10 cellular contexts compared by ENCODE assay signal in genomic region chr6:156773935-156774871, GRCh38. TPM values are rescaled to one million over a fixed set of nuclear protein-coding genes. Genes with fewer than 3 reads are reported as not detected.
DNase-seq lines count a peak whose midpoint lies in the region; ATAC-seq, FAIRE-seq and TF ChIP-seq lines count a peak whose summit lies in the region.
"Had no signal": no experiment of that assay in that cellular context is flagged by ENCODE, and none has a peak within 500 bp of the region (broad histone marks: within the 10 kb centered on the region; RNA-seq: fewer than 3 reads in every experiment).

No MANE protein-coding gene starts in this region.

- H3K4me1 Mint-ChIP-seq in stimulated activated naive CD8-positive, alpha-beta T cell treated with anti-CD3 and anti-CD28 coated beads, Interleukin-15, amount 100 ng/mL, for 72 hours = peaks cover 28% of the 10 kb centered on the region
- peaks cover 22% of the 10 kb centered on the region for H3K4me1 Mint-ChIP-seq in endothelial cell (ENCODE audit: unreplicated experiment)

- peaks cover 17% of the 10 kb centered on the region; the same call in 1 of the 2 replicates for H3K79me2 ChIP-seq in OCI-LY7 (ENCODE audit: insufficient read depth, low read depth, low read length)

- H3K27ac ChIP-seq in OCI-LY7 (ENCODE audit: low read depth, low read length, poor library complexity, severe bottlenecking) = no peak overlapping the region
- H3K27ac ChIP-seq: parathyroid adenoma had no signal

- H4K20me1 ChIP-seq in OCI-LY7 (ENCODE audit: insufficient read depth, low read length) = no peaks in the 10 kb centered on the region

- peak overlapping the region; percentile 7 for H3K4me3 ChIP-seq in OCI-LY7 (ENCODE audit: low read depth, low read length, poor library complexity, severe bottlenecking)

- POLR2A ChIA-PET in OCI-LY7 (lab: Charles Lee) = interaction anchor here (1.1 kb wide), 1 partner anchor 21 kb away, joined by 4 read pairs; no protein-coding TSS in a partner anchor

- CTCF ChIA-PET in OCI-LY7 (lab: Charles Lee; ENCODE audit: unreplicated experiment) = no interaction called here

- FAIRE-seq in GM19239 (lab: Jason Lieb, UNC) = peak; percentile 57

- no peak for TF ChIP-seq CTCF in OCI-LY7 (conservative IDR thresholded peaks at IDR 0.05; ENCODE audit: low read length)
- TF ChIP-seq CTCF in endothelial cell (IDR thresholded peaks at IDR 0.05; ENCODE audit: unreplicated experiment) = no peak

- no peaks in the 10 kb centered on the region for H3K9me2 ChIP-seq in OCI-LY7 (ENCODE audit: insufficient read depth, low read length)

- peak overlapping the region; percentile 34 to 43 for H3K4me3 Mint-ChIP-seq in stimulated activated naive CD8-positive, alpha-beta T cell treated with anti-CD3 and anti-CD28 coated beads, Interleukin-15, amount 100 ng/mL, for 72 hours
- no peak overlapping the region for H3K4me3 Mint-ChIP-seq in endothelial cell (ENCODE audit: unreplicated experiment)

- H3K4me1 ChIP-seq in OCI-LY7 (ENCODE audit: insufficient read depth, low read length, poor library complexity, severe bottlenecking) = peaks cover 38% of the 10 kb centered on the region
- H3K4me1 ChIP-seq: parathyroid adenoma had no signal

- intact Hi-C loops in OCI-LY7 (cut with micrococcal nuclease; ENCODE audit: unreplicated experiment) = no loop called here

- H2AFZ ChIP-seq in OCI-LY7 (ENCODE audit: low read length) = no peak overlapping the region

- DNase-seq in GM19239 (ENCODE audit: insufficient read length, low spot score) (no peak), OCI-LY7 (ENCODE audit: low spot score) (no peak), glomerular visceral epithelial cell (ENCODE audit: extremely low spot score) (peak; percentile 43), endothelial cell (ENCODE audit: low spot score) (no peak), SIG-M5 treated with dmso at 0.1 percent for 504 hours (lab: John Stamatoyannopoulos, UW; ENCODE audit: unreplicated experiment) (no peak), DMS53 (lab: John Stamatoyannopoulos, UW) (no peak), NCI-H187 treated with DMSO at 0.1 percent for 48 hours (lab: John Stamatoyannopoulos, UW) (no peak)
- DNase-seq in stimulated activated naive CD8-positive, alpha-beta T cell treated with anti-CD3 and anti-CD28 coated beads, Interleukin-15, amount 100 ng/mL, for 72 hours = no peak
- DNase-seq: amniotic stem cell had no signal

- peak overlapping the region; percentile 80 for H3K4me2 ChIP-seq in OCI-LY7 (ENCODE audit: low read length)

- no peaks in the 10 kb centered on the region for H3K27me3 Mint-ChIP-seq in stimulated activated naive CD8-positive, alpha-beta T cell treated with anti-CD3 and anti-CD28 coated beads, Interleukin-15, amount 100 ng/mL, for 72 hours
- H3K27me3 Mint-ChIP-seq in endothelial cell (ENCODE audit: unreplicated experiment) = peaks cover 14% of the 10 kb centered on the region

- no peaks in the 10 kb centered on the region for H3K9me3 ChIP-seq in OCI-LY7 (ENCODE audit: low read length)

- H3K36me3 Mint-ChIP-seq in endothelial cell (ENCODE audit: low read depth, unreplicated experiment) = peaks cover 6% of the 10 kb centered on the region

- H3K27ac Mint-ChIP-seq in stimulated activated naive CD8-positive, alpha-beta T cell treated with anti-CD3 and anti-CD28 coated beads, Interleukin-15, amount 100 ng/mL, for 72 hours = no peak overlapping the region
- no peak overlapping the region for H3K27ac Mint-ChIP-seq in endothelial cell (ENCODE audit: unreplicated experiment)

- ATAC-seq in stimulated activated naive CD8-positive, alpha-beta T cell treated with anti-CD3 and anti-CD28 coated beads, Interleukin-15, amount 100 ng/mL, for 72 hours = no peak

- BruUV-seq in OCI-LY7 (replicated peaks; lab: Mats Ljungman, UMichigan) = no TSS peak

- no peaks in the 10 kb centered on the region for H3K36me3 ChIP-seq in OCI-LY7 (ENCODE audit: insufficient read depth, low read length)

- no peaks in the 10 kb centered on the region for H3K9me3 Mint-ChIP-seq in stimulated activated naive CD8-positive, alpha-beta T cell treated with anti-CD3 and anti-CD28 coated beads, Interleukin-15, amount 100 ng/mL, for 72 hours
- H3K9me3 Mint-ChIP-seq in endothelial cell (ENCODE audit: unreplicated experiment) = no peaks in the 10 kb centered on the region

RNA-seq across cellular contexts. Expression of gene ARID1B, which starts 3.0 kb away (rescaled TPM):
- total RNA-seq in OCI-LY7 (2014; rRNA removed; shearing (Covaris generic)) = 71.8 and 90.1 TPM in 2 replicates
- total RNA-seq in OCI-LY7 (2022) (164 and 170 TPM in 2 replicates), endothelial cell (ENCODE audit: unreplicated experiment) (104 TPM)
